25 cellular contexts compared by ENCODE assay signal in the genomic region with DNA sequence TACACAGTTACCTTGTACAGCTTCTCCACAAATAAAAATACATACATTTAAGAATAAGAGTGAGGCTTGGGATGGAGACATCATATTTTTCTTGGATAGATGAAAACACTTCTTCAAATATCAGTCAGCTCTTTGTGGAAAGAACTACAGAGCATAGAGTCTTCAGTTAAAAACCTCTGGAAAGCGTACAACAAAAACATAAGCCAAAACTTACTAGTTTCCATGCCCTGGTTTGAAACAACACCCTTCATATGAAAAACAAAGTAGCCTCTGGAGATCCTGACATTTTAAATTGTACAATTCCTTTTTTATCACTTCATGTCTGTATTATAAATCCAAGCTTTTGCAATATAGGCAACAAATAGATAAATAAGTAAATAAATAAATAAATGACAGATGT. TPM values are rescaled to one million over a fixed set of nuclear protein-coding genes. Genes with fewer than 3 reads are reported as not detected.
DNase-seq lines count a peak whose midpoint lies in the region; ATAC-seq and TF ChIP-seq lines count a peak whose summit lies in the region.
"Had no signal": no experiment of that assay in that cellular context is flagged by ENCODE, and none has a peak within 500 bp of the region (broad histone marks: within the 10 kb centered on the region; RNA-seq: fewer than 3 reads in every experiment).

No MANE protein-coding gene starts in this region.

- in situ Hi-C loops in GM13976 (cut with MboI; ENCODE audit: low sequenced_read_pairs, unreplicated experiment) = no loop called here

- CTCF ChIA-PET in SK-N-SH (lab: Yijun Ruan, JAX) = interaction anchor here (2.1 kb wide), 1 partner anchor 47 kb away, joined by 8 read pairs; no protein-coding TSS in a partner anchor

- intact Hi-C loops in Right ventricle myocardium superior (cut with DNase I) = no loop called here
- intact Hi-C loops in right cardiac atrium (cut with DNase I) = no loop called here

- H3K9ac ChIP-seq in SK-N-SH = no peak overlapping the region

- POLR2A ChIA-PET in SK-N-SH (lab: Yijun Ruan, JAX) = no interaction called here

- H4K20me1 ChIP-seq in SK-N-SH (ENCODE audit: insufficient read depth) = no peaks in the 10 kb centered on the region

- H3K9me2 ChIP-seq in SK-N-SH = no peaks in the 10 kb centered on the region

- H2AFZ ChIP-seq in SK-N-SH (ENCODE audit: low read depth) = no peak overlapping the region

- H3K36me3 ChIP-seq in right atrium auricular region = no peaks in the 10 kb centered on the region
- no peaks in the 10 kb centered on the region for H3K36me3 ChIP-seq in SK-N-SH (replicated peaks in 1 of 2; ENCODE audit: control insufficient read depth in 1 of 2, insufficient read depth in 2 of 2, low read length in 1 of 2)
- H3K36me3 ChIP-seq: HAP-1, SJSA1 had no signal

- H3F3A ChIP-seq in SK-N-SH (replicated peaks; ENCODE audit: insufficient read depth) = no peaks in the 10 kb centered on the region

- TF ChIP-seq EP300 in SK-N-SH (IDR thresholded peaks at IDR 0.05; ENCODE audit: borderline replicate concordance in 1 of 2, low read depth in 1 of 2, low read length in 1 of 2) = no peak

- no peak overlapping the region for H3K4me3 ChIP-seq in right atrium auricular region
- no peak overlapping the region for H3K4me3 ChIP-seq in right cardiac atrium (ENCODE audit: low read length)
- H3K4me3 ChIP-seq in SK-N-SH (ENCODE audit: low read depth in 2 of 2, low read length in 1 of 2) = no peak overlapping the region
- H3K4me3 ChIP-seq: HAP-1, SJSA1 had no signal

- no peak overlapping the region for H3K4me2 ChIP-seq in SK-N-SH

- H3K27ac ChIP-seq in right atrium auricular region = peak overlapping the region in 1 of 2 donors; percentile 6
- no peak overlapping the region for H3K27ac ChIP-seq in right cardiac atrium (ENCODE audit: low read length)
- H3K27ac ChIP-seq in SK-N-SH (ENCODE audit: low read depth in 2 of 2, low read length in 1 of 2) = no peak overlapping the region
- H3K27ac ChIP-seq: SJSA1 had no signal

- WGBS in right cardiac atrium = 57% methylated on average over 1 of the region's 1 CpG
- 86% methylated on average over 1 of the region's 1 CpG for WGBS in SK-N-SH (ENCODE audit: low lambda C conversion rate)

- H3K4me1 ChIP-seq in right atrium auricular region (no peaks in the 10 kb centered on the region), right cardiac atrium (ENCODE audit: control insufficient read depth, insufficient read depth, low read length) (no peaks in the 10 kb centered on the region), SK-N-SH (ENCODE audit: control insufficient read depth in 1 of 2, insufficient read depth in 2 of 2, low read depth in 1 of 2, low read length in 1 of 2) (no peaks in the 10 kb centered on the region)
- H3K4me1 ChIP-seq: HAP-1, SJSA1 had no signal

- ATAC-seq in Right ventricle myocardium superior (ENCODE audit: poor library complexity) (peak; percentile 57), right cardiac atrium (peak; percentile 49 to 64)

- TF ChIP-seq CTCF in right atrium auricular region (IDR thresholded peaks at IDR 0.05) = no peak
- no peak for TF ChIP-seq CTCF in SK-N-SH (IDR thresholded peaks at IDR 0.05)
- no peak for TF ChIP-seq CTCF in GM13976 (IDR thresholded peaks at IDR 0.05; ENCODE audit: borderline replicate concordance, control extremely low read depth, extremely low read depth, insufficient read depth, missing control alignments)

- no peaks in the 10 kb centered on the region for H3K79me2 ChIP-seq in SK-N-SH (ENCODE audit: insufficient read depth)

- DNase-seq in Right ventricle myocardium superior (no peak), right atrium auricular region (ENCODE audit: low spot score) (no peak), fibroblast of gingiva (ENCODE audit: low read depth) (peak; percentile 16), right cardiac atrium (no peak), medulla oblongata (ENCODE audit: extremely low spot score) (no peak), SK-N-SH (no peak), DMS153 (lab: John Stamatoyannopoulos, UW) (no peak), GM13976 (ENCODE audit: low spot score) (no peak)
- DNase-seq: 8988T; CD4-positive, CD25-positive, alpha-beta regulatory T cell; GOT3; KBM-7; NCI-H1105 treated with DMSO at 0.1 percent for 48 hours; NCI-H146; NCI-H1930; NCI-H2107; NCI-H524; NCI-H748 treated with DMSO at 0.1 percent for 48 hours had no signal

- no peaks in the 10 kb centered on the region for H3K27me3 ChIP-seq in right atrium auricular region
- H3K27me3 ChIP-seq in right cardiac atrium (ENCODE audit: control insufficient read depth, insufficient read depth) = no peaks in the 10 kb centered on the region
- no peaks in the 10 kb centered on the region for H3K27me3 ChIP-seq in SK-N-SH (ENCODE audit: insufficient read depth)
- H3K27me3 ChIP-seq: SJSA1 had no signal

- TF ChIP-seq RAD21 in SK-N-SH (IDR thresholded peaks at IDR 0.05; ENCODE audit: low read length) = no peak

- H3K9me3 ChIP-seq in right atrium auricular region = no peaks in the 10 kb centered on the region
- H3K9me3 ChIP-seq in right cardiac atrium (ENCODE audit: control insufficient read depth, low read length) = no peaks in the 10 kb centered on the region
- no peaks in the 10 kb centered on the region for H3K9me3 ChIP-seq in SK-N-SH
- H3K9me3 ChIP-seq: HAP-1, SJSA1 had no signal

TF ChIP-seq in SK-N-SH, 30 proteins besides CTCF, POLR2A, EP300 and RAD21:
- no peak for TF ChIP-seq FOXJ3 (CRISPR knock-in tag; IDR thresholded peaks at IDR 0.05)
- no peak for TF ChIP-seq MXI1 (IDR thresholded peaks at IDR 0.05; ENCODE audit: low read depth, low read length)
- TF ChIP-seq USF2 (IDR thresholded peaks at IDR 0.05; ENCODE audit: borderline replicate concordance, low read depth, low read length) = no peak
- no peak for TF ChIP-seq RCOR1 (IDR thresholded peaks at IDR 0.05; ENCODE audit: low read length)

RNA-seq across cellular contexts. Expression of gene CEP126, which starts 7.0 kb away (rescaled TPM):
- total RNA-seq in Right ventricle myocardium superior (1.2 TPM), right atrium auricular region (1 to 10 TPM; 2.7 to 3.7 TPM), right cardiac atrium (1 to 10 TPM; 3.9 to 7.2 (median 5.7) TPM)
- polyA plus RNA-seq in right cardiac atrium (3.1 TPM), SK-N-SH (2012; rRNA removed) (1.4 and 2.1 TPM in 2 replicates)
- 1.6 and 1.7 TPM in 2 replicates for polyA plus RNA-seq in SK-N-SH (2012; cell fraction: cytosol; rRNA removed)
- polyA plus RNA-seq in SK-N-SH (2012; cell fraction: nucleus; rRNA removed) = 2.3 and 5.3 TPM in 2 replicates

RNA-seq across cellular contexts. Expression of gene ANGPTL5, which starts 8.5 kb away (rescaled TPM):
- 1.9 TPM for total RNA-seq in Right ventricle myocardium superior
- total RNA-seq in right atrium auricular region = 1 to 10 TPM; 1.4 to 3.3 TPM
- 1 to 10 TPM; 1.3 to 4.9 (median 2.4) TPM for total RNA-seq in right cardiac atrium
- 2.7 TPM for polyA plus RNA-seq in right cardiac atrium
- not detected in 2 replicates for polyA plus RNA-seq in SK-N-SH (2012; rRNA removed)
- polyA plus RNA-seq in SK-N-SH (2012; cell fraction: cytosol; rRNA removed) = not detected in 2 replicates
- polyA plus RNA-seq in SK-N-SH (2012; cell fraction: nucleus; rRNA removed) = not detected in 2 replicates
- total RNA-seq: CD4-positive, CD25-positive, alpha-beta regulatory T cell; Daoy; G401; LHCN-M2; MCF 10A; SJSA1 had no signal
- polyA plus RNA-seq: BJ had no signal
